In genomic region chr1:29171521-29171920, GRCh38 we compare ENCODE assay signal across 15 cellular contexts. TPM values are rescaled to one million over a fixed set of nuclear protein-coding genes. Genes with fewer than 3 reads are reported as not detected.
DNase-seq lines count a peak whose midpoint lies in the region; ATAC-seq and TF ChIP-seq lines count a peak whose summit lies in the region.
"Had no signal": no experiment of that assay in that cellular context is flagged by ENCODE, and none has a peak within 500 bp of the region (broad histone marks: within the 10 kb centered on the region; RNA-seq: fewer than 3 reads in every experiment).

No MANE protein-coding gene starts in this region.

- H3K36me3 ChIP-seq in ACC112 (ENCODE audit: insufficient read depth, low read length) = peaks cover 32% of the 10 kb centered on the region
- H3K36me3 ChIP-seq in BE2C = peaks cover 6% of the 10 kb centered on the region; the same call in 1 of the 2 replicates

- H3K36me3 Mint-ChIP-seq in CD4-positive, alpha-beta T cell (ENCODE audit: low read depth) = peaks cover 71% of the 10 kb centered on the region
- H3K36me3 Mint-ChIP-seq in activated B cell treated with CpG ODN at 0.5 μM for 24 hours (ENCODE audit: low read depth) = peaks cover 51% of the 10 kb centered on the region
- peaks cover 0 to 65% (median 4%) of the 10 kb centered on the region in 3 donors for H3K36me3 Mint-ChIP-seq in naive thymus-derived CD8-positive, alpha-beta T cell

- intact Hi-C loops in CD4-positive, alpha-beta T cell (cut with DNase I, micrococcal nuclease) = loop anchor here in 1 of 2 experiments (10.0 kb wide), 1 partner anchor 47 kb away; the partner anchor contains the start of gene TMEM200B
- intact Hi-C loops in activated B cell treated with CpG ODN at 0.5 μM for 24 hours (cut with micrococcal nuclease) = loop anchor here (1.0 kb wide), 1 partner anchor 10 kb away; the partner anchor contains the start of gene SRSF4

- no peaks in the 10 kb centered on the region for H3K9me3 Mint-ChIP-seq in CD4-positive, alpha-beta T cell
- no peaks in the 10 kb centered on the region for H3K9me3 Mint-ChIP-seq in activated B cell treated with CpG ODN at 0.5 μM for 24 hours
- H3K9me3 Mint-ChIP-seq in naive thymus-derived CD8-positive, alpha-beta T cell = no peaks in the 10 kb centered on the region

- CTCF ChIA-PET in CD4-positive, alpha-beta T cell (lab: Charles Lee) = interaction anchor here (1.3 kb wide), 1 partner anchor 26 kb away, joined by 3 read pairs; no protein-coding TSS in a partner anchor
- CTCF ChIA-PET in activated B cell treated with CpG ODN at 0.5 μM for 24 hours (lab: Charles Lee) = interaction anchor here (0.9 to 2.0 kb wide), 2 partner anchors 10 to 31 kb away, joined by 3 to 7 read pairs; partner anchors contain the start of gene SRSF4

- no peak overlapping the region for H3K4me3 ChIP-seq in ACC112 (ENCODE audit: low read depth, low read length)
- no peak overlapping the region for H3K4me3 ChIP-seq in BE2C (ENCODE audit: low read depth, low read length)
- H3K4me3 ChIP-seq: PC-9 had no signal

- no peak for ATAC-seq in CD4-positive, alpha-beta T cell (ENCODE audit: poor library complexity)
- ATAC-seq in activated B cell treated with CpG ODN at 0.5 μM for 24 hours (ENCODE audit: low read depth) = no peak
- peak; percentile 47 to 62 for ATAC-seq in naive thymus-derived CD8-positive, alpha-beta T cell
- ATAC-seq: activated CD4-positive, CD25-positive, alpha-beta regulatory T cell treated with anti-CD3 and anti-CD28 coated beads, Interleukin-2, amount 50 U/mL, for 24 hours had no signal

- H2AFZ ChIP-seq in ACC112 (ENCODE audit: low read length, unreplicated experiment) = no peak overlapping the region
- H2AFZ ChIP-seq: parathyroid adenoma, PC-9 had no signal

- no peak for TF ChIP-seq CTCF in CD4-positive, alpha-beta T cell (IDR thresholded peaks at IDR 0.05)
- no peak for TF ChIP-seq CTCF in activated B cell treated with CpG ODN at 0.5 μM for 24 hours (IDR thresholded peaks at IDR 0.05)
- no peak for TF ChIP-seq CTCF in BE2C (IDR thresholded peaks at IDR 0.05; ENCODE audit: low read depth, low read length)

- H3K27ac ChIP-seq in ACC112 (ENCODE audit: low read depth, low read length) = 0 out of 2 replicates have a peak overlapping the region, but pooled peaks have one; percentile 34
- H3K27ac ChIP-seq in CD4-positive, alpha-beta T cell (ENCODE audit: low read depth, low read length) = no peak overlapping the region
- H3K27ac ChIP-seq: parathyroid adenoma, PC-9 had no signal

- peak overlapping the region; percentile 48 for H3K27ac Mint-ChIP-seq in CD4-positive, alpha-beta T cell
- H3K27ac Mint-ChIP-seq in activated B cell treated with CpG ODN at 0.5 μM for 24 hours = no peak overlapping the region
- H3K27ac Mint-ChIP-seq in naive thymus-derived CD8-positive, alpha-beta T cell = peak overlapping the region in 4 of 10 donors; percentile 21 to 63 (median 40)

- H3K9me3 ChIP-seq in CD4-positive, alpha-beta T cell (ENCODE audit: control insufficient read depth, low read length) = no peaks in the 10 kb centered on the region
- no peaks in the 10 kb centered on the region for H3K9me3 ChIP-seq in BE2C

- H3K4me1 ChIP-seq in ACC112 (ENCODE audit: control insufficient read depth, insufficient read depth, low read length, unreplicated experiment) = peaks cover 33% of the 10 kb centered on the region
- H3K4me1 ChIP-seq in BE2C = no peaks in the 10 kb centered on the region

- no peaks in the 10 kb centered on the region for H3K27me3 Mint-ChIP-seq in CD4-positive, alpha-beta T cell
- no peaks in the 10 kb centered on the region for H3K27me3 Mint-ChIP-seq in activated B cell treated with CpG ODN at 0.5 μM for 24 hours
- no peaks in the 10 kb centered on the region for H3K27me3 Mint-ChIP-seq in naive thymus-derived CD8-positive, alpha-beta T cell

- H3K4me1 Mint-ChIP-seq in CD4-positive, alpha-beta T cell (ENCODE audit: low read depth) = peaks cover 66% of the 10 kb centered on the region
- H3K4me1 Mint-ChIP-seq in activated B cell treated with CpG ODN at 0.5 μM for 24 hours = peaks cover 48% of the 10 kb centered on the region
- H3K4me1 Mint-ChIP-seq in naive thymus-derived CD8-positive, alpha-beta T cell = peaks cover 33 to 75% (median 66%) of the 10 kb centered on the region in 4 donors

- POLR2A ChIA-PET in CD4-positive, alpha-beta T cell (lab: Charles Lee) = interaction anchor here (0.5 to 4.8 kb wide), 2 partner anchors 10 to 519 kb away, joined by 3 to 37 read pairs; partner anchors contain the start of gene SRSF4
- POLR2A ChIA-PET in activated B cell treated with CpG ODN at 0.5 μM for 24 hours (lab: Charles Lee) = interaction anchor here (0.6 to 3.3 kb wide), 3 partner anchors 10 to 523 kb away, joined by 5 to 20 read pairs (median 7); partner anchors contain the start of genes RNU11 and SRSF4
- POLR2A ChIA-PET in naive thymus-derived CD8-positive, alpha-beta T cell (lab: Charles Lee) = interaction anchor here (1.2 kb wide), 1 partner anchor 10 kb away, joined by 5 read pairs; the partner anchor contains the start of gene SRSF4

- no peak overlapping the region for H3K4me3 Mint-ChIP-seq in CD4-positive, alpha-beta T cell
- peak overlapping the region; percentile 60 for H3K4me3 Mint-ChIP-seq in activated B cell treated with CpG ODN at 0.5 μM for 24 hours
- peak overlapping the region; percentile 8 to 78 (median 57) for H3K4me3 Mint-ChIP-seq in naive thymus-derived CD8-positive, alpha-beta T cell

- H3K27me3 ChIP-seq in ACC112 (ENCODE audit: insufficient read depth, low read length) (no peaks in the 10 kb centered on the region), BE2C (no peaks in the 10 kb centered on the region)
- H3K27me3 ChIP-seq in CD4-positive, alpha-beta T cell (ENCODE audit: control insufficient read depth, insufficient read depth, low read length) = no peaks in the 10 kb centered on the region

- peaks cover 94% of the 10 kb centered on the region for H3K79me2 ChIP-seq in ACC112 (ENCODE audit: control insufficient read depth, insufficient read depth, low read length, unreplicated experiment)

- no peak for DNase-seq in CD4-positive, alpha-beta T cell
- no peak for DNase-seq in activated B cell treated with CpG ODN at 0.5 μM for 24 hours
- peak in 1 of 10 donors; percentile 19 for DNase-seq in naive thymus-derived CD8-positive, alpha-beta T cell
- no peak for DNase-seq in cerebellum (ENCODE audit: low spot score)
- no peak for DNase-seq in NCI-H2029 treated with DMSO at 0.1 percent for 48 hours (lab: John Stamatoyannopoulos, UW)
- DNase-seq in BE2C = no peak
- DNase-seq: activated effector memory CD4-positive, alpha-beta T cell treated with anti-CD3 and anti-CD28 coated beads, Interleukin-2, amount 50 U/mL, for 16 hours; NCI-H187 treated with DMSO at 0.1 percent for 48 hours; NCI-H510A treated with DMSO at 0.1 percent for 48 hours; PC-9; stimulated activated CD4-positive, alpha-beta T cell treated with anti-CD3 and anti-CD28 coated beads, Interleukin-12 subunit alpha, Interleukin-12 subunit beta, amount 100 ng/mL, for 4 hours had no signal

RNA-seq across cellular contexts. Expression of gene SRSF4, which starts 10.2 kb away (rescaled TPM):
- total RNA-seq in CD4-positive, alpha-beta T cell = 10 to 100 TPM; 89.2 to 93.4 TPM
- total RNA-seq in activated B cell treated with CpG ODN at 0.5 μM for 24 hours (80.3 and 92.6 TPM in 2 replicates), cerebellum (45.8 TPM)
- total RNA-seq in naive thymus-derived CD8-positive, alpha-beta T cell = 10 to 100 TPM; 83.3 to 85.8 TPM
- 100 to 1,000 TPM in 1 of 3 donors, 10 to 100 TPM in 2; 73.2 to 104 (median 81.5) TPM for polyA plus RNA-seq in naive thymus-derived CD8-positive, alpha-beta T cell
- 78.8 TPM for polyA plus RNA-seq in BE2C (2012; ENCODE audit: insufficient read depth, insufficient read length, low read depth)

RNA-seq across cellular contexts. Expression of gene TMEM200B, which starts 47.8 kb away (rescaled TPM):
- not detected for total RNA-seq in CD4-positive, alpha-beta T cell
- total RNA-seq in activated B cell treated with CpG ODN at 0.5 μM for 24 hours (not detected in 2 replicates), cerebellum (0.82 TPM)
- total RNA-seq in naive thymus-derived CD8-positive, alpha-beta T cell = not detected
- polyA plus RNA-seq in naive thymus-derived CD8-positive, alpha-beta T cell = under 1 TPM in 1 of 3 donors, not detected in 2; 0.08 TPM
- 0.26 TPM for polyA plus RNA-seq in BE2C (2012; ENCODE audit: insufficient read depth, insufficient read length, low read depth)
- total RNA-seq: MCF 10A had no signal

RNA-seq across cellular contexts. Expression of gene MECR, which starts 59.2 kb away (rescaled TPM):
- total RNA-seq in CD4-positive, alpha-beta T cell = 1 to 10 TPM; 5.5 to 6.6 TPM
- total RNA-seq in activated B cell treated with CpG ODN at 0.5 μM for 24 hours (18.7 and 23.7 TPM in 2 replicates), cerebellum (18.9 TPM)
- 10 to 100 TPM; 23.3 to 25.8 TPM for total RNA-seq in naive thymus-derived CD8-positive, alpha-beta T cell
- 10 to 100 TPM; 17.9 to 24.1 (median 20.4) TPM for polyA plus RNA-seq in naive thymus-derived CD8-positive, alpha-beta T cell
- 23.6 TPM for polyA plus RNA-seq in BE2C (2012; ENCODE audit: insufficient read depth, insufficient read length, low read depth)

Comparison
In these comparisons a context has a peak if more than half of its experiments do, and no peak if none do; other contexts are left out.
1. ATAC-seq: peak in naive thymus-derived CD8-positive, alpha-beta T cell (2 of 2); none in CD4-positive, alpha-beta T cell (single experiment) and activated B cell treated with CpG ODN at 0.5 μM for 24 hours (single experiment).